Comparison of ENCODE assay signal across 1 cellular context in genomic region chr2:168890006-168890782, GRCh38.
A peak's percentile ranks its signal among the peaks of the same experiment; 100 is the strongest.
TF ChIP-seq lines count a peak whose summit lies in the region.

Gene SPC25, minus strand, starts transcription at chr2:168890430. Its CDS starts 911 bp downstream, at chr2:168889519.

TF ChIP-seq in GM12878, 131 proteins besides CTCF, POLR2A, EP300 and RAD21 (continued from another document and continues in another):
- no peak for TF ChIP-seq CEBPB (IDR thresholded peaks at IDR 0.05; ENCODE audit: borderline replicate concordance in 1 of 2, low read depth in 2 of 2, low read length in 2 of 2)
- TF ChIP-seq FOS (IDR thresholded peaks at IDR 0.05; ENCODE audit: borderline replicate concordance, extremely low read depth, insufficient read length): peak; percentile 89
- TF ChIP-seq CREM (IDR thresholded peaks at IDR 0.05; ENCODE audit: low read depth): peak; percentile 79
- no peak for TF ChIP-seq ZNF687 (IDR thresholded peaks at IDR 0.05)
- peak; percentile 99 for TF ChIP-seq E2F8 (IDR thresholded peaks at IDR 0.05; ENCODE audit: low read depth, partially characterized antibody)
- TF ChIP-seq PML (IDR thresholded peaks at IDR 0.05; ENCODE audit: low read length): no peak
- no peak for TF ChIP-seq MYB (IDR thresholded peaks at IDR 0.05; ENCODE audit: borderline replicate concordance, low read depth, low read length)
- no peak for TF ChIP-seq CHD1 (IDR thresholded peaks at IDR 0.05; ENCODE audit: low read depth, low read length)
- TF ChIP-seq SRF (IDR thresholded peaks at IDR 0.05; ENCODE audit: low read depth in 2 of 2, low read length in 2 of 2): no peak
- TF ChIP-seq IKZF2 (IDR thresholded peaks at IDR 0.05): no peak
- no peak for TF ChIP-seq ZNF24 (IDR thresholded peaks at IDR 0.05)
- no peak for TF ChIP-seq BMI1 (IDR thresholded peaks at IDR 0.05; ENCODE audit: borderline replicate concordance)
- peak; percentile 97 for TF ChIP-seq SP1 (IDR thresholded peaks at IDR 0.05; ENCODE audit: low read depth, low read length)
- TF ChIP-seq RBBP5 (conservative IDR thresholded peaks at IDR 0.05): no peak
- TF ChIP-seq POLR2AphosphoS5 (IDR thresholded peaks at IDR 0.05; ENCODE audit: low read length): peak; percentile 44; the same call in 1 of the 2 replicates
- no peak for TF ChIP-seq ZBTB11 (CRISPR knock-in tag; IDR thresholded peaks at IDR 0.05)
- TF ChIP-seq BCL11A (IDR thresholded peaks at IDR 0.05; ENCODE audit: low read depth, low read length): no peak
- peak; percentile 98 for TF ChIP-seq NKRF (conservative IDR thresholded peaks at IDR 0.05)
- no peak for TF ChIP-seq ZNF622 (IDR thresholded peaks at IDR 0.05)
- no peak for TF ChIP-seq RUNX3 (IDR thresholded peaks at IDR 0.05; ENCODE audit: low read length)
- TF ChIP-seq POU2F2 (IDR thresholded peaks at IDR 0.05; ENCODE audit: borderline replicate concordance, low read depth, low read length): 0 out of 3 replicates have a peak, but pooled peaks have one; percentile 45
- TF ChIP-seq SMC3 (IDR thresholded peaks at IDR 0.05; ENCODE audit: borderline replicate concordance, low read length): no peak
- TF ChIP-seq CBFB (IDR thresholded peaks at IDR 0.05; ENCODE audit: low read depth): peak; percentile 63; the same call in 1 of the 2 replicates
- TF ChIP-seq ZNF384 (IDR thresholded peaks at IDR 0.05; ENCODE audit: borderline replicate concordance, low read depth, low read length): no peak
- TF ChIP-seq SIN3A (IDR thresholded peaks at IDR 0.05; ENCODE audit: low read depth, low read length): peak; percentile 96
- peak; percentile 83 for TF ChIP-seq IKZF1 (conservative IDR thresholded peaks at IDR 0.05)
- TF ChIP-seq GABPA (IDR thresholded peaks at IDR 0.05; ENCODE audit: low read depth): peak; percentile 74; the same call in 1 of the 2 replicates
- TF ChIP-seq LARP7 (IDR thresholded peaks at IDR 0.05): no peak
- TF ChIP-seq IRF5 (IDR thresholded peaks at IDR 0.05; ENCODE audit: borderline replicate concordance): peak; percentile 49; the same call in 1 of the 2 replicates
- peak; percentile 93 for TF ChIP-seq SIX5 (IDR thresholded peaks at IDR 0.05; ENCODE audit: low read depth, low read length, severe bottlenecking)
- TF ChIP-seq MTA2 (IDR thresholded peaks at IDR 0.05; ENCODE audit: low read depth): no peak
- TF ChIP-seq NFYA (IDR thresholded peaks at IDR 0.05; ENCODE audit: borderline replicate concordance, low read depth, low read length): peak; percentile 82
- TF ChIP-seq MXI1 (IDR thresholded peaks at IDR 0.05; ENCODE audit: low read depth, low read length): no peak
- peak; percentile 30 for TF ChIP-seq MEF2B (IDR thresholded peaks at IDR 0.05; ENCODE audit: partially characterized antibody, poor library complexity, severe bottlenecking)
- TF ChIP-seq CBX3 (IDR thresholded peaks at IDR 0.05; ENCODE audit: borderline replicate concordance, low read depth): no peak
- peak; percentile 98 for TF ChIP-seq CHD2 (IDR thresholded peaks at IDR 0.05; ENCODE audit: borderline replicate concordance, low read depth, low read length)
- TF ChIP-seq DPF2 (IDR thresholded peaks at IDR 0.05): no peak
- peak; percentile 96 for TF ChIP-seq HCFC1 (IDR thresholded peaks at IDR 0.05; ENCODE audit: low read length)
- TF ChIP-seq ATF7 (IDR thresholded peaks at IDR 0.05; ENCODE audit: low read depth): no peak
- TF ChIP-seq NRF1 (conservative IDR thresholded peaks at IDR 0.05; ENCODE audit: low read depth, low read length): no peak
- 0 out of 2 replicates have a peak, but pooled peaks have one; percentile 66 for TF ChIP-seq RCOR1 (conservative IDR thresholded peaks at IDR 0.05; ENCODE audit: low read depth, low read length)
- peak; percentile 66; the same call in 1 of the 2 replicates for TF ChIP-seq SREBF1 (IDR thresholded peaks at IDR 0.05; ENCODE audit: low read length)
- peak; percentile 92 for TF ChIP-seq RELB (IDR thresholded peaks at IDR 0.05; ENCODE audit: low read depth)
- TF ChIP-seq YY1 (IDR thresholded peaks at IDR 0.05; ENCODE audit: low read depth, low read length): peak; percentile 97
- TF ChIP-seq ZBTB4 (CRISPR knock-in tag; IDR thresholded peaks at IDR 0.05): no peak
- 0 out of 2 replicates have a peak, but pooled peaks have one; percentile 2 for TF ChIP-seq SPI1 (IDR thresholded peaks at IDR 0.05; ENCODE audit: borderline replicate concordance, insufficient read depth, low read depth, low read length)
